In the genomic region with DNA sequence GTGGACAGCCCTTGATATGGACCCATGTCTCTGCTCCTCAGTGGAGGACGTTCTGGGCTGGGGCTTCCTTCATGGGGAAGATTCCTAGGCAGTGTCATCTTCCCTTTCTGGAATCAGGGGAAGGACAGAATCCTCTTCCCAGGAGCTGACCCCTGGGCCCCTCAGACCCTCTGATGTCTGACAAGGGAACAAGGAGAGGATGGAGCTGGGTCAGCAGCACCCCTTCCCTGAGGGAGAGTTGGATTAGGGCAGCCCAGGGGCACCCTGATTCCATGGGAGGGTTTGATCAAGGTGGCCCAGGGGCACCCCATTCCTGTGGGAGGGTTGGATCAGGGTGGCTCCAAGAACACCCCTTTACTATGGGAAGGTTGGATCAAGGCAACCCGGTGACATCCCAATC, we compare ENCODE assay signal across 25 cellular contexts.
"Had no signal": no experiment of that assay in that cellular context is flagged by ENCODE, and none has a peak within 500 bp of the region (broad histone marks: within the 10 kb centered on the region; RNA-seq: fewer than 3 reads in every experiment).

No MANE protein-coding gene starts in this region.

- ATAC-seq: activated T-cell treated with anti-CD3 and anti-CD28 coated beads, Interleukin-2, amount 50 U/mL, for 4 hours had no signal

- H3K4me3 ChIP-seq: MG63, Peyer's patch, SJCRH30 had no signal

- H3K36me3 Mint-ChIP-seq: activated naive CD8-positive, alpha-beta T cell treated with anti-CD3 and anti-CD28 coated beads for 36 hours had no signal

- H3K4me3 Mint-ChIP-seq: activated CD4-positive, alpha-beta memory T cell treated with anti-CD3 and anti-CD28 coated beads, Interleukin-2, amount 10 ng/mL, durations not matched to agents 7 days and 5 days; activated naive CD8-positive, alpha-beta T cell treated with anti-CD3 and anti-CD28 coated beads for 36 hours; activated T-cell treated with anti-CD3 and anti-CD28 coated beads, Interleukin-2, amount 50 U/mL, for 4 hours had no signal

- H3K27ac Mint-ChIP-seq: activated CD4-positive, alpha-beta memory T cell treated with anti-CD3 and anti-CD28 coated beads, Interleukin-2, amount 10 ng/mL, durations not matched to agents 7 days and 5 days; activated naive CD8-positive, alpha-beta T cell treated with anti-CD3 and anti-CD28 coated beads for 36 hours had no signal

- H3K27ac ChIP-seq: brain microvascular endothelial cell, KMS-11, Peyer's patch, RWPE1, SJCRH30, VCaP had no signal

- H3K9me3 Mint-ChIP-seq: activated CD4-positive, alpha-beta memory T cell treated with anti-CD3 and anti-CD28 coated beads, Interleukin-2, amount 10 ng/mL, durations not matched to agents 7 days and 5 days; activated naive CD8-positive, alpha-beta T cell treated with anti-CD3 and anti-CD28 coated beads for 36 hours; activated T-cell treated with anti-CD3 and anti-CD28 coated beads, Interleukin-2, amount 50 U/mL, for 4 hours had no signal

- H3K9me3 ChIP-seq: MG63, Peyer's patch, SJCRH30, SK-N-SH had no signal

- H3K4me2 ChIP-seq: KMS-11, SK-N-SH had no signal

- H3K36me3 ChIP-seq: brain microvascular endothelial cell, MG63, Peyer's patch, SJCRH30 had no signal

- H3K4me1 Mint-ChIP-seq: activated CD4-positive, alpha-beta memory T cell treated with anti-CD3 and anti-CD28 coated beads, Interleukin-2, amount 10 ng/mL, durations not matched to agents 7 days and 5 days; activated naive CD8-positive, alpha-beta T cell treated with anti-CD3 and anti-CD28 coated beads for 36 hours had no signal

- H3K27me3 ChIP-seq: brain microvascular endothelial cell, MG63, Peyer's patch, SJCRH30 had no signal

- H3K4me1 ChIP-seq: Peyer's patch had no signal

- DNase-seq: activated CD4-positive, alpha-beta T cell treated with anti-CD3 and anti-CD28 coated beads, Interleukin-2, amount 50 U/mL, for 1 hour; activated CD4-positive, CD25-positive, alpha-beta regulatory T cell; activated effector memory CD4-positive, alpha-beta T cell treated with anti-CD3 and anti-CD28 coated beads, Interleukin-2, amount 50 U/mL, for 16 hours; activated naive CD4-positive, alpha-beta T cell treated with Interleukin-2 at 50 U/mL for 16 hours; activated naive CD8-positive, alpha-beta T cell treated with anti-CD3 and anti-CD28 coated beads for 36 hours; activated T-cell treated with anti-CD3 and anti-CD28 coated beads, Interleukin-2, amount 50 U/mL, for 4 hours; brain microvascular endothelial cell; MG63; MV-4-11; NCI-H1092 treated with DMSO at 0.1 percent for 48 hours; NCI-H1417 treated with DMSO at 0.1 percent for 48 hours; NCI-H1694; NCI-H2029 treated with DMSO at 0.1 percent for 48 hours; NCI-H510A treated with DMSO at 0.1 percent for 48 hours; NCI-H69; NK-92 treated with Interleukin-12 subunit alpha and Interleukin-12 subunit beta, amount 100 ng/mL, for 24 hours; Right ventricle myocardium superior; SJCRH30; SK-N-SH; T-helper 1 cell had no signal

- H3K9ac ChIP-seq: KMS-11, SK-N-SH had no signal
